ENCODE assay signal across 22 cellular contexts in genomic region chr5:20335978-20336377, GRCh38.
DNase-seq lines count a peak whose midpoint lies in the region; TF ChIP-seq lines count a peak whose summit lies in the region.
"Had no signal": no experiment of that assay in that cellular context is flagged by ENCODE, and none has a peak within 500 bp of the region (broad histone marks: within the 10 kb centered on the region; RNA-seq: fewer than 3 reads in every experiment).

No MANE protein-coding gene starts in this region.

- H3K79me2 ChIP-seq in GM23248 (ENCODE audit: insufficient read depth) = no peaks in the 10 kb centered on the region

- DNase-seq in BE2C (peak; percentile 37), H7 (peak; percentile 5), SJCRH30 (peak; percentile 2 to 15), fibroblast of pulmonary artery (ENCODE audit: low read depth) (peak; percentile 2), foreskin fibroblast (no peak), NCI-H2196 (lab: John Stamatoyannopoulos, UW; ENCODE audit: unreplicated experiment) (no peak), uterus (no peak), GM23248 (no peak)
- DNase-seq: activated CD4-positive, alpha-beta memory T cell treated with anti-CD3 and anti-CD28 coated beads for 36 hours; activated CD8-positive, alpha-beta memory T cell treated with anti-CD3 and anti-CD28 coated beads, Interleukin-2, amount 50 U/mL, for 48 hours; anterior cingulate cortex; CD4-positive, CD25-positive, alpha-beta regulatory T cell; DMS153; KBM-7; kidney glomerular epithelial cell; NCI-H1436 treated with DMSO at 0.1 percent for 48 hours; NCI-H510A; posterior cingulate gyrus; right lobe of liver; stimulated activated naive CD4-positive, alpha-beta T cell treated with Interleukin-2 at 50 U/mL for 16 hours; T1000 had no signal

- no peak for TF ChIP-seq POLR2A in uterus (IDR thresholded peaks at IDR 0.05)

- no peak overlapping the region for H3K9ac ChIP-seq in GM23248

- TF ChIP-seq CTCF in BE2C (IDR thresholded peaks at IDR 0.05; ENCODE audit: low read depth, low read length) = peak; percentile 53
- TF ChIP-seq CTCF in fibroblast of pulmonary artery (IDR thresholded peaks at IDR 0.05; ENCODE audit: low read length, missing control alignments) = peak; percentile 19
- no peak for TF ChIP-seq CTCF in foreskin fibroblast (IDR thresholded peaks at IDR 0.05; ENCODE audit: low read depth, low read length)
- no peak for TF ChIP-seq CTCF in uterus (IDR thresholded peaks at IDR 0.05)

- no peaks in the 10 kb centered on the region for H3K36me3 ChIP-seq in BE2C
- H3K36me3 ChIP-seq in H7 (replicated peaks; ENCODE audit: control insufficient read depth, insufficient read depth, low read length) = no peaks in the 10 kb centered on the region
- H3K36me3 ChIP-seq in SJCRH30 = no peaks in the 10 kb centered on the region
- H3K36me3 ChIP-seq in uterus = no peaks in the 10 kb centered on the region
- no peaks in the 10 kb centered on the region for H3K36me3 ChIP-seq in GM23248 (ENCODE audit: low read depth)
- H3K36me3 ChIP-seq: right lobe of liver had no signal

- WGBS in GM23248 (ENCODE audit: low coverage in 1 of 2, low lambda C conversion rate in 2 of 2, missing lambda C conversion rate in 2 of 2), 2 experiments = 2 to 9% methylated on average over 2 of the region's 2 CpGs

- H3K27ac ChIP-seq in SJCRH30 (no peak overlapping the region), uterus (no peak overlapping the region), GM23248 (no peak overlapping the region)
- H3K27ac ChIP-seq: right lobe of liver, RWPE1 had no signal

- H4K20me1 ChIP-seq in GM23248 (ENCODE audit: insufficient read depth) = no peaks in the 10 kb centered on the region

- no peak overlapping the region for H3K4me2 ChIP-seq in GM23248 (ENCODE audit: unreplicated experiment)

- H2AFZ ChIP-seq in GM23248 = no peak overlapping the region

- in situ Hi-C loops in GM23248 (cut with MboI) = no loop called here

- H3K4me1 ChIP-seq in BE2C = no peaks in the 10 kb centered on the region
- no peaks in the 10 kb centered on the region for H3K4me1 ChIP-seq in SJCRH30
- no peaks in the 10 kb centered on the region for H3K4me1 ChIP-seq in uterus
- H3K4me1 ChIP-seq in GM23248 (ENCODE audit: insufficient read depth) = no peaks in the 10 kb centered on the region
- H3K4me1 ChIP-seq: right lobe of liver had no signal

- no peaks in the 10 kb centered on the region for H3K9me3 ChIP-seq in BE2C
- H3K9me3 ChIP-seq in SJCRH30 (replicated peaks) = no peaks in the 10 kb centered on the region
- H3K9me3 ChIP-seq in uterus = no peaks in the 10 kb centered on the region
- H3K9me3 ChIP-seq in GM23248 (ENCODE audit: low read depth) = no peaks in the 10 kb centered on the region
- H3K9me3 ChIP-seq: right lobe of liver had no signal

- intact Hi-C loops in uterus (cut with DNase I; ENCODE audit: low total_unique reads) = no loop called here

- H3K9me2 ChIP-seq in GM23248 (ENCODE audit: insufficient read depth) = no peaks in the 10 kb centered on the region

- no peaks in the 10 kb centered on the region for H3K27me3 ChIP-seq in BE2C
- no peaks in the 10 kb centered on the region for H3K27me3 ChIP-seq in H7 (ENCODE audit: control insufficient read depth, insufficient read depth, low read length)
- no peaks in the 10 kb centered on the region for H3K27me3 ChIP-seq in SJCRH30
- no peaks in the 10 kb centered on the region for H3K27me3 ChIP-seq in uterus
- H3K27me3 ChIP-seq in GM23248 (replicated peaks; ENCODE audit: insufficient read depth) = no peaks in the 10 kb centered on the region
- H3K27me3 ChIP-seq: right lobe of liver had no signal

- no peak overlapping the region for H3K4me3 ChIP-seq in BE2C (ENCODE audit: low read depth, low read length)
- no peak overlapping the region for H3K4me3 ChIP-seq in H7 (ENCODE audit: insufficient read depth, low read depth, low read length)
- H3K4me3 ChIP-seq in SJCRH30 = no peak overlapping the region
- H3K4me3 ChIP-seq in fibroblast of pulmonary artery (replicated peaks; ENCODE audit: low read depth, low read length) = no peak overlapping the region
- no peak overlapping the region for H3K4me3 ChIP-seq in foreskin fibroblast (ENCODE audit: low read depth in 1 of 2, low read length in 2 of 2)
- no peak overlapping the region for H3K4me3 ChIP-seq in uterus
- no peak overlapping the region for H3K4me3 ChIP-seq in GM23248
- H3K4me3 ChIP-seq: right lobe of liver had no signal

- no peaks in the 10 kb centered on the region for H3F3A ChIP-seq in GM23248 (ENCODE audit: insufficient read depth)

Comparison
In these comparisons a context has a peak if more than half of its experiments do, and no peak if none do; other contexts are left out.
1. DNase-seq: peak in BE2C (single experiment), H7 (single experiment), SJCRH30 (2 of 2) and fibroblast of pulmonary artery (single experiment); none in foreskin fibroblast (0 of 2), NCI-H2196 (single experiment), uterus (0 of 2) and GM23248 (single experiment).
2. CTCF ChIP-seq: peak in BE2C (single experiment) and fibroblast of pulmonary artery (single experiment); none in foreskin fibroblast (single experiment) and uterus (0 of 4).